1 cellular context compared by ENCODE assay signal in genomic region chr5:88813805-88814584, GRCh38.
A peak's percentile ranks its signal among the peaks of the same experiment; 100 is the strongest.
TF ChIP-seq lines count a peak whose summit lies in the region.

No MANE protein-coding gene starts in this region.

TF ChIP-seq in K562, 482 proteins besides CTCF, POLR2A, EP300 and RAD21 (continued from another document and continues in another):
- TF ChIP-seq CXXC5 (CRISPR knock-in tag; IDR thresholded peaks at IDR 0.05): peak; percentile 53; the same call in 1 of the 2 replicates
- 0 out of 2 replicates have a peak, but pooled peaks have one; percentile 24 for TF ChIP-seq SMARCA4 (IDR thresholded peaks at IDR 0.05)
- TF ChIP-seq ZNF121 (CRISPR knock-in tag; conservative IDR thresholded peaks at IDR 0.05): no peak
- no peak for TF ChIP-seq ESRRB (CRISPR knock-in tag; IDR thresholded peaks at IDR 0.05; ENCODE audit: borderline replicate concordance)
- no peak for TF ChIP-seq NR2C2 (CRISPR knock-in tag; IDR thresholded peaks at IDR 0.05)
- TF ChIP-seq NR2C2 (tag; IDR thresholded peaks at IDR 0.05): 0 out of 2 replicates have a peak, but pooled peaks have one; percentile 12
- TF ChIP-seq FOSL1 (tag; conservative IDR thresholded peaks at IDR 0.05): peak; percentile 31; the same call in 1 of the 2 replicates
- TF ChIP-seq RERE (CRISPR knock-in tag; IDR thresholded peaks at IDR 0.05; ENCODE audit: borderline replicate concordance): no peak
- TF ChIP-seq ELF2 (CRISPR knock-in tag; IDR thresholded peaks at IDR 0.05): no peak
- TF ChIP-seq JUND (IDR thresholded peaks at IDR 0.05; ENCODE audit: borderline replicate concordance, low read depth, low read length): peak; percentile 4; the same call in 1 of the 2 replicates
- no peak; the same call in 2 of the 3 replicates for TF ChIP-seq JUND (tag; IDR thresholded peaks at IDR 0.05; ENCODE audit: borderline replicate concordance, low read depth, low read length)
- no peak for TF ChIP-seq CLOCK (CRISPR knock-in tag; IDR thresholded peaks at IDR 0.05; ENCODE audit: borderline replicate concordance)
- TF ChIP-seq E2F6 (IDR thresholded peaks at IDR 0.05; ENCODE audit: borderline replicate concordance in 1 of 2, extremely low read depth in 1 of 2, insufficient read depth in 1 of 2, insufficient read length in 1 of 2, low read depth in 1 of 2, low read length in 1 of 2, poor library complexity in 1 of 2, severe bottlenecking in 1 of 2): peak; percentile 35 to 78
- peak; percentile 29; the same call in 1 of the 2 replicates for TF ChIP-seq LEF1 (IDR thresholded peaks at IDR 0.05)
- peak; percentile 26; the same call in 1 of the 2 replicates for TF ChIP-seq ZNF134 (CRISPR knock-in tag; conservative IDR thresholded peaks at IDR 0.05)
- no peak for TF ChIP-seq NFXL1 (CRISPR knock-in tag; IDR thresholded peaks at IDR 0.05)
- peak; percentile 64 for TF ChIP-seq CBFA2T3 (IDR thresholded peaks at IDR 0.05)
- peak; percentile 92 for TF ChIP-seq L3MBTL2 (IDR thresholded peaks at IDR 0.05)
- no peak for TF ChIP-seq STAT5A (IDR thresholded peaks at IDR 0.05; ENCODE audit: borderline replicate concordance, low read length)
- no peak for TF ChIP-seq CHCHD3 (CRISPR knock-in tag; IDR thresholded peaks at IDR 0.05)
- peak; percentile 83 for TF ChIP-seq ZNF592 (IDR thresholded peaks at IDR 0.05)
- no peak for TF ChIP-seq NFRKB (IDR thresholded peaks at IDR 0.05; ENCODE audit: low read depth)
- no peak for TF ChIP-seq CBX3 (IDR thresholded peaks at IDR 0.05; ENCODE audit: borderline replicate concordance in 1 of 2, low read length in 2 of 2)
- no peak for TF ChIP-seq CREB3L1 (IDR thresholded peaks at IDR 0.05; ENCODE audit: borderline replicate concordance, low read depth)
- TF ChIP-seq E2F8 (IDR thresholded peaks at IDR 0.05; ENCODE audit: low read depth, partially characterized antibody): no peak
- no peak for TF ChIP-seq TRIM25 (IDR thresholded peaks at IDR 0.05; ENCODE audit: borderline replicate concordance)
- no peak for TF ChIP-seq CBX8 (IDR thresholded peaks at IDR 0.05; ENCODE audit: borderline replicate concordance, extremely low read depth, low read depth, low read length, poor library complexity, severe bottlenecking)
- no peak for TF ChIP-seq SPI1 (IDR thresholded peaks at IDR 0.05; ENCODE audit: borderline replicate concordance, low read depth, low read length)
- peak; percentile 51; the same call in 1 of the 2 replicates for TF ChIP-seq ARID1B (IDR thresholded peaks at IDR 0.05)
- TF ChIP-seq ZNF253 (CRISPR knock-in tag; conservative IDR thresholded peaks at IDR 0.05): no peak
- TF ChIP-seq CBFA2T2 (conservative IDR thresholded peaks at IDR 0.05): peak; percentile 27; the same call in 1 of the 2 replicates
- peak; percentile 74 for TF ChIP-seq DMBX1 (CRISPR knock-in tag; IDR thresholded peaks at IDR 0.05; ENCODE audit: borderline replicate concordance)
- TF ChIP-seq SP1 (CRISPR knock-in tag; IDR thresholded peaks at IDR 0.05): no peak
